8 cellular contexts compared by ENCODE assay signal in genomic region chr11:61792310-61793083, GRCh38. TPM values are rescaled to one million over a fixed set of nuclear protein-coding genes. Genes with fewer than 3 reads are reported as not detected.
A peak's percentile ranks its signal among the peaks of the same experiment; 100 is the strongest.
DNase-seq lines count a peak whose midpoint lies in the region; ATAC-seq, FAIRE-seq and TF ChIP-seq lines count a peak whose summit lies in the region.

Gene FEN1, plus strand, starts transcription at chr11:61792911. Its CDS starts 2,451 bp downstream, at chr11:61795362.
Gene TMEM258, minus strand, starts transcription at chr11:61792599. Its CDS starts 41 bp downstream, at chr11:61792558.

- H3K27me3 ChIP-seq in bronchial epithelial cell (ENCODE audit: control insufficient read depth, insufficient read depth, low read length), result no peaks in the 10 kb centered on the region
- H3K27me3 ChIP-seq in spleen (replicated peaks in 1 of 7), result no peaks in the 10 kb centered on the region

- peaks cover 10 to 73% (median 29%) of the 10 kb centered on the region in 6 donors for H3K4me1 ChIP-seq in spleen

- no peak for FAIRE-seq in bronchial epithelial cell (lab: Jason Lieb, UNC)

- H3K9me3 Mint-ChIP-seq in WTC11, result no peaks in the 10 kb centered on the region

- TF ChIP-seq POLR2A in spleen (IDR thresholded peaks at IDR 0.05), result peak in 1 of 3 donors; percentile 11

- CTCF ChIA-PET in AG04449 (lab: Yijun Ruan, JAX) (interaction anchor here (0.6 to 14.8 kb wide), 12 partner anchors 9 to 318 kb away, joined by 3 to 297 read pairs (median 7); partner anchors contain the start of gene BEST1), WTC11 (lab: Charles Lee) (interaction anchor here (0.6 to 7.1 kb wide), 11 partner anchors 10 to 315 kb away, joined by 3 to 175 read pairs (median 3); no protein-coding TSS in a partner anchor)

- peaks cover 21% of the 10 kb centered on the region for H3K4me1 Mint-ChIP-seq in WTC11

- H3K36me3 ChIP-seq in bronchial epithelial cell (ENCODE audit: control insufficient read depth, insufficient read depth, low read length) (peaks cover 22% of the 10 kb centered on the region), spleen (peaks cover 0 to 48% (median 35%) of the 10 kb centered on the region in 6 donors)

- intact Hi-C loops in spleen (cut with DNase I; ENCODE audit: low total_unique reads), result loop anchor here (10.0 kb wide), 2 partner anchors 102 to 152 kb away; partner anchors contain the start of gene FADS3

- TF ChIP-seq CTCF in AG04449 (IDR thresholded peaks at IDR 0.05; ENCODE audit: insufficient read depth, low read length, missing control alignments) (no peak), WTC11 (IDR thresholded peaks at IDR 0.05) (no peak), bronchial epithelial cell (IDR thresholded peaks at IDR 0.05; ENCODE audit: insufficient read depth, low read length, severe bottlenecking) (peak; percentile 9), spleen (IDR thresholded peaks at IDR 0.05 in 8 of 11, conservative IDR thresholded peaks at IDR 0.05 in 3 of 11) (peak in 4 of 11 experiments; percentile 13 to 50 (median 42))

- ATAC-seq in GM18907 (IDR thresholded peaks at IDR 0.05; ENCODE audit: unreplicated experiment), result peak; percentile 82
- peak; percentile 73 for ATAC-seq in HG03139 (IDR thresholded peaks at IDR 0.05; ENCODE audit: unreplicated experiment)
- peak; percentile 77 for ATAC-seq in WTC11

- H3K27ac Mint-ChIP-seq in WTC11, result peak within 1 kb of the TSS; percentile 100

- WGBS in spleen, 5 donors, result 0 to 1% (median 0%) methylated on average over 52 to 61 of the region's 61 CpGs

- H3K4me3 ChIP-seq in AG04449 (ENCODE audit: low read depth, low read length) (peak within 1 kb of the TSS; percentile 98), bronchial epithelial cell (ENCODE audit: low read depth, low read length) (peak within 1 kb of the TSS; percentile 81), spleen (peak within 1 kb of the TSS; percentile 65 to 96 (median 81))

- H3K9me3 ChIP-seq in spleen, result no peaks in the 10 kb centered on the region

- POLR2A ChIA-PET in AG04449 (lab: Yijun Ruan, JAX) (interaction anchor here (1.0 to 2.3 kb wide), 2 partner anchors 23 to 38 kb away, joined by 4 to 10 read pairs; no protein-coding TSS in a partner anchor), WTC11 (lab: Charles Lee) (interaction anchor here (0.7 to 2.3 kb wide), 5 partner anchors 9 to 41 kb away, joined by 3 to 18 read pairs (median 3); partner anchors contain the start of gene FADS1)

- H3K27me3 Mint-ChIP-seq in WTC11 (ENCODE audit: low read depth), result no peaks in the 10 kb centered on the region; the same call in 1 of the 2 replicates

- H3K36me3 Mint-ChIP-seq in WTC11, result peaks cover 40% of the 10 kb centered on the region

- DNase-seq in AG04449 (ENCODE audit: low read depth, low spot score) (peak; percentile 75), NCI-H2227 (lab: John Stamatoyannopoulos, UW; ENCODE audit: unreplicated experiment) (peak; percentile 95), WTC11 (ENCODE audit: low spot score) (peak; percentile 88), bronchial epithelial cell (ENCODE audit: low read depth) (peak; percentile 86), inferior parietal cortex (ENCODE audit: extremely low spot score) (peak; percentile 94), spleen (peak; percentile 98)

- peak within 1 kb of the TSS; percentile 94 for H3K4me3 Mint-ChIP-seq in WTC11

- peak within 1 kb of the TSS; percentile 92 to 99 (median 96) for H3K27ac ChIP-seq in spleen

TF ChIP-seq in WTC11, 78 proteins besides CTCF, POLR2A, EP300 and RAD21 (continues in another document):
- 0 out of 2 replicates have a peak, but pooled peaks have one; percentile 41 for TF ChIP-seq PRRX2 (CRISPR knock-in tag; IDR thresholded peaks at IDR 0.05)
- TF ChIP-seq, protein P1, sequence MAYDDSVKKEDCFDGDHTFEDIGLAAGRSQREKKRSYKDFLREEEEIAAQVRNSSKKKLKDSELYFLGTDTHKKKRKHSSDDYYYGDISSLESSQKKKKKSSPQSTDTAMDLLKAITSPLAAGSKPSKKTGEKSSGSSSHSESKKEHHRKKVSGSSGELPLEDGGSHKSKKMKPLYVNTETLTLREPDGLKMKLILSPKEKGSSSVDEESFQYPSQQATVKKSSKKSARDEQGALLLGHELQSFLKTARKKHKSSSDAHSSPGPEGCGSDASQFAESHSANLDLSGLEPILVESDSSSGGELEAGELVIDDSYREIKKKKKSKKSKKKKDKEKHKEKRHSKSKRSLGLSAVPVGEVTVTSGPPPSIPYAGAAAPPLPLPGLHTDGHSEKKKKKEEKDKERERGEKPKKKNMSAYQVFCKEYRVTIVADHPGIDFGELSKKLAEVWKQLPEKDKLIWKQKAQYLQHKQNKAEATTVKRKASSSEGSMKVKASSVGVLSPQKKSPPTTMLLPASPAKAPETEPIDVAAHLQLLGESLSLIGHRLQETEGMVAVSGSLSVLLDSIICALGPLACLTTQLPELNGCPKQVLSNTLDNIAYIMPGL (CRISPR knock-in tag; IDR thresholded peaks at IDR 0.05), result no peak
- TF ChIP-seq, protein P2, sequence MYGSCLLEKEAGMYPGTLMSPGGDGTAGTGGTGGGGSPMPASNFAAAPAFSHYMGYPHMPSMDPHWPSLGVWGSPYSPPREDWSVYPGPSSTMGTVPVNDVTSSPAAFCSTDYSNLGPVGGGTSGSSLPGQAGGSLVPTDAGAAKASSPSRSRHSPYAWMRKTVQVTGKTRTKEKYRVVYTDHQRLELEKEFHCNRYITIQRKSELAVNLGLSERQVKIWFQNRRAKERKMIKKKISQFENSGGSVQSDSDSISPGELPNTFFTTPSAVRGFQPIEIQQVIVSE (CRISPR knock-in tag; IDR thresholded peaks at IDR 0.05; ENCODE audit: borderline replicate concordance), result no peak
- TF ChIP-seq, protein P3, sequence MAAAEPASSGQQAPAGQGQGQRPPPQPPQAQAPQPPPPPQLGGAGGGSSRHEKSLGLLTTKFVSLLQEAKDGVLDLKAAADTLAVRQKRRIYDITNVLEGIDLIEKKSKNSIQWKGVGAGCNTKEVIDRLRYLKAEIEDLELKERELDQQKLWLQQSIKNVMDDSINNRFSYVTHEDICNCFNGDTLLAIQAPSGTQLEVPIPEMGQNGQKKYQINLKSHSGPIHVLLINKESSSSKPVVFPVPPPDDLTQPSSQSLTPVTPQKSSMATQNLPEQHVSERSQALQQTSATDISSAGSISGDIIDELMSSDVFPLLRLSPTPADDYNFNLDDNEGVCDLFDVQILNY (CRISPR knock-in tag; IDR thresholded peaks at IDR 0.05), result peak; percentile 98
- TF ChIP-seq, protein P4, sequence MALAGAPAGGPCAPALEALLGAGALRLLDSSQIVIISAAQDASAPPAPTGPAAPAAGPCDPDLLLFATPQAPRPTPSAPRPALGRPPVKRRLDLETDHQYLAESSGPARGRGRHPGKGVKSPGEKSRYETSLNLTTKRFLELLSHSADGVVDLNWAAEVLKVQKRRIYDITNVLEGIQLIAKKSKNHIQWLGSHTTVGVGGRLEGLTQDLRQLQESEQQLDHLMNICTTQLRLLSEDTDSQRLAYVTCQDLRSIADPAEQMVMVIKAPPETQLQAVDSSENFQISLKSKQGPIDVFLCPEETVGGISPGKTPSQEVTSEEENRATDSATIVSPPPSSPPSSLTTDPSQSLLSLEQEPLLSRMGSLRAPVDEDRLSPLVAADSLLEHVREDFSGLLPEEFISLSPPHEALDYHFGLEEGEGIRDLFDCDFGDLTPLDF (CRISPR knock-in tag; IDR thresholded peaks at IDR 0.05), result peak; percentile 86
- no peak for TF ChIP-seq JAZF1 (CRISPR knock-in tag; IDR thresholded peaks at IDR 0.05)
- TF ChIP-seq SMAD3 (CRISPR knock-in tag; IDR thresholded peaks at IDR 0.05; ENCODE audit: borderline replicate concordance), result no peak
- peak; percentile 100 for TF ChIP-seq USF1 (CRISPR knock-in tag; IDR thresholded peaks at IDR 0.05)
- TF ChIP-seq, protein P5, sequence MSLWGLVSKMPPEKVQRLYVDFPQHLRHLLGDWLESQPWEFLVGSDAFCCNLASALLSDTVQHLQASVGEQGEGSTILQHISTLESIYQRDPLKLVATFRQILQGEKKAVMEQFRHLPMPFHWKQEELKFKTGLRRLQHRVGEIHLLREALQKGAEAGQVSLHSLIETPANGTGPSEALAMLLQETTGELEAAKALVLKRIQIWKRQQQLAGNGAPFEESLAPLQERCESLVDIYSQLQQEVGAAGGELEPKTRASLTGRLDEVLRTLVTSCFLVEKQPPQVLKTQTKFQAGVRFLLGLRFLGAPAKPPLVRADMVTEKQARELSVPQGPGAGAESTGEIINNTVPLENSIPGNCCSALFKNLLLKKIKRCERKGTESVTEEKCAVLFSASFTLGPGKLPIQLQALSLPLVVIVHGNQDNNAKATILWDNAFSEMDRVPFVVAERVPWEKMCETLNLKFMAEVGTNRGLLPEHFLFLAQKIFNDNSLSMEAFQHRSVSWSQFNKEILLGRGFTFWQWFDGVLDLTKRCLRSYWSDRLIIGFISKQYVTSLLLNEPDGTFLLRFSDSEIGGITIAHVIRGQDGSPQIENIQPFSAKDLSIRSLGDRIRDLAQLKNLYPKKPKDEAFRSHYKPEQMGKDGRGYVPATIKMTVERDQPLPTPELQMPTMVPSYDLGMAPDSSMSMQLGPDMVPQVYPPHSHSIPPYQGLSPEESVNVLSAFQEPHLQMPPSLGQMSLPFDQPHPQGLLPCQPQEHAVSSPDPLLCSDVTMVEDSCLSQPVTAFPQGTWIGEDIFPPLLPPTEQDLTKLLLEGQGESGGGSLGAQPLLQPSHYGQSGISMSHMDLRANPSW (CRISPR knock-in tag; conservative IDR thresholded peaks at IDR 0.05; ENCODE audit: low read depth), result no peak
- TF ChIP-seq, protein P6, sequence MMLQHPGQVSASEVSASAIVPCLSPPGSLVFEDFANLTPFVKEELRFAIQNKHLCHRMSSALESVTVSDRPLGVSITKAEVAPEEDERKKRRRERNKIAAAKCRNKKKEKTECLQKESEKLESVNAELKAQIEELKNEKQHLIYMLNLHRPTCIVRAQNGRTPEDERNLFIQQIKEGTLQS (CRISPR knock-in tag; conservative IDR thresholded peaks at IDR 0.05), result no peak
- TF ChIP-seq IRF2 (CRISPR knock-in tag; IDR thresholded peaks at IDR 0.05; ENCODE audit: borderline replicate concordance, low read depth), result no peak

RNA-seq across cellular contexts. Expression of gene FEN1, which starts in this region (rescaled TPM):
- total RNA-seq in WTC11 (2021) (72.3 to 96.3 TPM (median 73.2 TPM) in 3 replicates), bronchial epithelial cell (5.9 and 9.7 TPM in 2 replicates), spleen (10 to 100 TPM in 5 of 7 donors, 1 to 10 TPM in 2; 8.9 to 17.2 (median 14.8) TPM)
- polyA plus RNA-seq in spleen, result 10 to 100 TPM in 2 of 3 donors, 1 to 10 TPM in 1; 7.3 to 16.7 (median 15.9) TPM

RNA-seq across cellular contexts. Expression of gene TMEM258, which starts in this region (rescaled TPM):
- total RNA-seq in WTC11 (2021) (175 to 192 TPM (median 190 TPM) in 3 replicates), bronchial epithelial cell (61.3 and 159 TPM in 2 replicates), spleen (10 to 100 TPM; 52.4 to 85.2 (median 62.0) TPM)
- 100 to 1,000 TPM; 122 to 185 (median 125) TPM for polyA plus RNA-seq in spleen

Comparison
In these comparisons a context has a peak if more than half of its experiments do, and no peak if none do; other contexts are left out.
1. Peak in every context shown above with its lines: DNase-seq, ATAC-seq, H3K4me3 ChIP-seq and H3K27ac ChIP-seq.